In genomic region chr5:168291281-168291960, GRCh38 we compare ENCODE assay signal across 8 cellular contexts. TPM values are rescaled to one million over a fixed set of nuclear protein-coding genes. Genes with fewer than 3 reads are reported as not detected.
DNase-seq lines count a peak whose midpoint lies in the region; ATAC-seq and TF ChIP-seq lines count a peak whose summit lies in the region.

Gene WWC1 (plus strand): TSS chr5:168291645. CDS start chr5:168292153, 508 bp downstream.

- CTCF ChIA-PET in IMR-90 (lab: Yijun Ruan, JAX) = interaction anchor here (0.6 to 1.0 kb wide), 2 partner anchors 10 to 186 kb away, joined by 3 to 5 read pairs; no protein-coding TSS in a partner anchor

- no peaks in the 10 kb centered on the region for H3K9me3 Mint-ChIP-seq in activated naive CD8-positive, alpha-beta T cell treated with anti-CD3 and anti-CD28 coated beads for 36 hours

- POLR2A ChIA-PET in IMR-90 (lab: Charles Lee; ENCODE audit: unreplicated experiment) = no interaction called here

- H3K27ac ChIP-seq in IMR-90 (ENCODE audit: insufficient read depth, low read length) = peak within 1 kb of the TSS; percentile 47; the same call in 1 of the 2 replicates
- peak within 1 kb of the TSS; percentile 97 for H3K27ac ChIP-seq in hepatocyte

- H2BK5ac ChIP-seq in IMR-90 (ENCODE audit: low read depth, low read length, poor library complexity, severe bottlenecking) = no peak within 1 kb of the TSS

- H4K8ac ChIP-seq in IMR-90 (ENCODE audit: low read depth in 2 of 2, low read length in 2 of 2) = peak within 1 kb of the TSS in 1 of 2 experiments; percentile 35; a peak in 1 of 4 replicates

- dilution Hi-C loops in IMR-90 (cut with HindIII; ENCODE audit: low sequenced_read_pairs, unreplicated experiment) = no loop called here

- TF ChIP-seq RAD21 in IMR-90 (IDR thresholded peaks at IDR 0.05; ENCODE audit: low read length) = no peak

- no peak within 1 kb of the TSS for H3K14ac ChIP-seq in IMR-90 (replicated peaks; ENCODE audit: low read depth, low read length)

- H3K18ac ChIP-seq in IMR-90 (ENCODE audit: low read depth, low read length) = no peak within 1 kb of the TSS

- WGBS in IMR-90 (ENCODE audit: extremely low coverage in 2 of 2, insufficient read length in 1 of 2), 2 experiments = 0% methylated on average over 25 of the region's 78 CpGs; no CpG with 5 or more reads in 1 of the 2 experiments
- WGBS in hepatocyte (ENCODE audit: low lambda C conversion rate, missing lambda C conversion rate) = under 1% methylated on average over 32 of the region's 78 CpGs

- in situ Hi-C loops in IMR-90 (cut with MboI; ENCODE audit: low sequenced_read_pairs) = loop anchor here (25.0 kb wide), 1 partner anchor 146 kb away; no protein-coding TSS in a partner anchor

- no TSS peak for BruUV-seq in IMR-90 (replicated peaks; lab: Mats Ljungman, UMichigan)

- no peak within 1 kb of the TSS for H2AK5ac ChIP-seq in IMR-90 (ENCODE audit: low read depth, low read length)

- ATAC-seq in GM21619 (IDR thresholded peaks at IDR 0.05; ENCODE audit: unreplicated experiment) (peak; percentile 68), IMR-90 (ENCODE audit: low read depth) (peak; percentile 71)

- peak within 1 kb of the TSS; percentile 80 for H2AK9ac ChIP-seq in IMR-90 (replicated peaks; ENCODE audit: low read depth, low read length, poor library complexity)

- H3K9me3 ChIP-seq in IMR-90 (ENCODE audit: control insufficient read depth, insufficient read depth, low read length) (no peaks in the 10 kb centered on the region), hepatocyte (ENCODE audit: low read depth) (no peaks in the 10 kb centered on the region), skeletal muscle satellite cell (replicated peaks; ENCODE audit: low read length) (no peaks in the 10 kb centered on the region)

- H3K4me3 Mint-ChIP-seq in activated naive CD8-positive, alpha-beta T cell treated with anti-CD3 and anti-CD28 coated beads for 36 hours = peak within 1 kb of the TSS; percentile 64

- no peak for TF ChIP-seq POLR2A in IMR-90 (IDR thresholded peaks at IDR 0.05; ENCODE audit: low read depth, low read length)

- H3K79me1 ChIP-seq in IMR-90 (ENCODE audit: low read depth in 1 of 2, low read length in 2 of 2) = peaks cover 26 to 28% of the 10 kb centered on the region in 2 experiments

- H3K4me3 ChIP-seq in IMR-90 (ENCODE audit: insufficient read depth, low read depth, low read length) = peak within 1 kb of the TSS; percentile 98
- peak within 1 kb of the TSS; percentile 83 for H3K4me3 ChIP-seq in hepatocyte
- H3K4me3 ChIP-seq in skeletal muscle satellite cell (ENCODE audit: low read length) = peak within 1 kb of the TSS; percentile 74

- intact Hi-C loops in IMR-90 (cut with micrococcal nuclease) = loop anchor here (5.0 kb wide), 2 partner anchors 116 to 181 kb away; no protein-coding TSS in a partner anchor

- no peaks in the 10 kb centered on the region for H4K20me1 ChIP-seq in IMR-90 (ENCODE audit: insufficient read depth, low read length)
- H4K20me1 ChIP-seq in hepatocyte (ENCODE audit: insufficient read depth, poor library complexity, severe bottlenecking) = peaks cover 3% of the 10 kb centered on the region

- peaks cover 11% of the 10 kb centered on the region for H3K4me1 Mint-ChIP-seq in activated naive CD8-positive, alpha-beta T cell treated with anti-CD3 and anti-CD28 coated beads for 36 hours

- H3K27ac Mint-ChIP-seq in activated naive CD8-positive, alpha-beta T cell treated with anti-CD3 and anti-CD28 coated beads for 36 hours = no peak within 1 kb of the TSS

- H3K36me3 ChIP-seq in IMR-90 (ENCODE audit: control insufficient read depth, insufficient read depth, low read length) (no peaks in the 10 kb centered on the region), hepatocyte (replicated peaks; ENCODE audit: insufficient read depth, low read depth) (no peaks in the 10 kb centered on the region), skeletal muscle satellite cell (ENCODE audit: insufficient read depth, low read length) (no peaks in the 10 kb centered on the region)

- H2BK120ac ChIP-seq in IMR-90 (ENCODE audit: low read depth, low read length) = peak within 1 kb of the TSS; percentile 57; the same call in 1 of the 2 replicates

- H3K27me3 Mint-ChIP-seq in activated naive CD8-positive, alpha-beta T cell treated with anti-CD3 and anti-CD28 coated beads for 36 hours = peaks cover 68% of the 10 kb centered on the region

- H3K36me3 Mint-ChIP-seq in activated naive CD8-positive, alpha-beta T cell treated with anti-CD3 and anti-CD28 coated beads for 36 hours = no peaks in the 10 kb centered on the region

- peak; percentile 28; the same call in 1 of the 2 replicates for TF ChIP-seq CTCF in IMR-90 (conservative IDR thresholded peaks at IDR 0.05; ENCODE audit: low read depth, low read length)
- TF ChIP-seq CTCF in hepatocyte (IDR thresholded peaks at IDR 0.05; ENCODE audit: poor library complexity) = peak; percentile 41

- no peak within 1 kb of the TSS for H4K5ac ChIP-seq in IMR-90 (ENCODE audit: low read depth, low read length)

- H3K27me3 ChIP-seq in IMR-90 (ENCODE audit: control insufficient read depth, insufficient read depth, low read length) = no peaks in the 10 kb centered on the region
- no peaks in the 10 kb centered on the region for H3K27me3 ChIP-seq in hepatocyte
- peaks cover 29% of the 10 kb centered on the region for H3K27me3 ChIP-seq in skeletal muscle satellite cell (ENCODE audit: control insufficient read depth, insufficient read depth, low read length)

- H3K23ac ChIP-seq in IMR-90 (ENCODE audit: low read depth, low read length) = no peak within 1 kb of the TSS

- H4K91ac ChIP-seq in IMR-90 (ENCODE audit: insufficient read depth, low read depth, low read length) = peak within 1 kb of the TSS; percentile 20; the same call in 1 of the 2 replicates

- no peak within 1 kb of the TSS for H3K56ac ChIP-seq in IMR-90 (ENCODE audit: extremely low read depth, insufficient read depth, low read length)

- H3K9me1 ChIP-seq in IMR-90 (ENCODE audit: insufficient read depth, low read length) = no peaks in the 10 kb centered on the region

- H2AFZ ChIP-seq in IMR-90 (replicated peaks; ENCODE audit: low read length, poor library complexity) = peak within 1 kb of the TSS; percentile 96
- H2AFZ ChIP-seq in hepatocyte = peak within 1 kb of the TSS; percentile 40

- peak within 1 kb of the TSS; percentile 85 for H3K4me2 ChIP-seq in IMR-90 (ENCODE audit: low read depth, low read length)
- peak within 1 kb of the TSS; percentile 76 for H3K4me2 ChIP-seq in hepatocyte
- peak within 1 kb of the TSS; percentile 83 for H3K4me2 ChIP-seq in skeletal muscle satellite cell (ENCODE audit: low read length)

- no peak within 1 kb of the TSS for H3K4ac ChIP-seq in IMR-90 (ENCODE audit: low read depth, low read length)

- H3K4me1 ChIP-seq in IMR-90 (ENCODE audit: control insufficient read depth, insufficient read depth, low read length) = peaks cover 14% of the 10 kb centered on the region
- peaks cover 22% of the 10 kb centered on the region for H3K4me1 ChIP-seq in hepatocyte (ENCODE audit: insufficient read depth)
- H3K4me1 ChIP-seq in skeletal muscle satellite cell (ENCODE audit: control insufficient read depth, insufficient read depth, low read length) = peaks cover 2% of the 10 kb centered on the region

- peak within 1 kb of the TSS; percentile 56; the same call in 1 of the 2 replicates for H2BK20ac ChIP-seq in IMR-90 (ENCODE audit: low read depth, low read length)

- peak within 1 kb of the TSS; percentile 50; the same call in 1 of the 2 replicates for H3K9ac ChIP-seq in IMR-90 (ENCODE audit: low read depth, low read length)
- H3K9ac ChIP-seq in skeletal muscle satellite cell (ENCODE audit: low read depth, low read length) = peak within 1 kb of the TSS; percentile 43

- H3K79me2 ChIP-seq in hepatocyte = peaks cover 41% of the 10 kb centered on the region

- H3K9me2 ChIP-seq in hepatocyte (replicated peaks; ENCODE audit: insufficient read depth) = no peaks in the 10 kb centered on the region

- DNase-seq in EL = peak; percentile 62
- DNase-seq in IMR-90 = peak; percentile 26
- peak; percentile 61 for DNase-seq in SK-N-DZ (ENCODE audit: low spot score)
- DNase-seq in activated naive CD8-positive, alpha-beta T cell treated with anti-CD3 and anti-CD28 coated beads for 36 hours = peak; percentile 63
- peak; percentile 94 for DNase-seq in hepatocyte (ENCODE audit: low spot score)
- no peak for DNase-seq in NCI-H1694 (lab: John Stamatoyannopoulos, UW)

- no peak within 1 kb of the TSS for H2BK15ac ChIP-seq in IMR-90 (ENCODE audit: low read depth, low read length)

TF ChIP-seq in IMR-90, 13 proteins besides CTCF, POLR2A, EP300 and RAD21:
- no peak for TF ChIP-seq ELK1 (IDR thresholded peaks at IDR 0.05; ENCODE audit: borderline replicate concordance, low read depth, low read length)
- TF ChIP-seq SMC3 (IDR thresholded peaks at IDR 0.05; ENCODE audit: low read depth, low read length) = 0 out of 2 replicates have a peak, but pooled peaks have one; percentile 6
- TF ChIP-seq MXI1 (IDR thresholded peaks at IDR 0.05; ENCODE audit: borderline replicate concordance, low read depth, low read length) = peak; percentile 72; the same call in 1 of the 2 replicates
- no peak for TF ChIP-seq CHD1 (IDR thresholded peaks at IDR 0.05; ENCODE audit: low read depth, low read length)

RNA-seq across cellular contexts. Expression of gene WWC1, which starts in this region (rescaled TPM):
- total RNA-seq in IMR-90 (2012; rRNA removed) (9.1 and 10.3 TPM in 2 replicates), hepatocyte (22.6 and 27.6 TPM in 2 replicates)
- polyA plus RNA-seq in IMR-90 (2012; rRNA removed) (10.1 and 10.3 TPM in 2 replicates), hepatocyte (21.5 and 27.8 TPM in 2 replicates)
- polyA plus RNA-seq in IMR-90 (2012; cell fraction: cytosol; rRNA removed) = 6.8 TPM in 2 replicates
- polyA plus RNA-seq in IMR-90 (2012; cell fraction: nucleus; rRNA removed; ENCODE audit: low replicate concordance) = 5.9 and 8.3 TPM in 2 replicates
- 9.2 and 15.8 TPM in 2 replicates for polyA plus RNA-seq in SK-N-DZ (2014; cell fraction: cytosol; rRNA removed)
- 5.4 and 7.1 TPM in 2 replicates for polyA plus RNA-seq in SK-N-DZ (2014; cell fraction: nucleus; rRNA removed)
- 1 to 10 TPM; 1.5 to 2.5 TPM for total RNA-seq in activated naive CD8-positive, alpha-beta T cell treated with anti-CD3 and anti-CD28 coated beads for 36 hours
- 3.5 and 5.1 TPM in 2 replicates for total RNA-seq in skeletal muscle satellite cell (2012; rRNA removed)
